Comparison of ENCODE assay signal across 8 cellular contexts in genomic region chr10:89283988-89284475, GRCh38. TPM values are rescaled to one million over a fixed set of nuclear protein-coding genes. Genes with fewer than 3 reads are reported as not detected.
A peak's percentile ranks its signal among the peaks of the same experiment; 100 is the strongest.
DNase-seq lines count a peak whose midpoint lies in the region; ATAC-seq and TF ChIP-seq lines count a peak whose summit lies in the region.

No MANE protein-coding gene starts in this region.

- H3K27me3 Mint-ChIP-seq in nephron (ENCODE audit: low read depth) (no peaks in the 10 kb centered on the region), natural killer cell (ENCODE audit: low read depth in 2 of 2) (peaks cover 20 to 23% of the 10 kb centered on the region in 2 donors)

- ATAC-seq in natural killer cell: no peak

- peaks cover 30 to 36% (median 33%) of the 10 kb centered on the region in 4 donors for H3K4me1 ChIP-seq in esophagus muscularis mucosa

- H3K36me3 ChIP-seq in esophagus muscularis mucosa: no peaks in the 10 kb centered on the region

- TF ChIP-seq POLR2A in esophagus muscularis mucosa (IDR thresholded peaks at IDR 0.05; ENCODE audit: low read depth): no peak

- intact Hi-C loops in esophagus muscularis mucosa (cut with DNase I) (no loop called here), natural killer cell (cut with micrococcal nuclease) (no loop called here)

- H3K4me3 Mint-ChIP-seq in nephron (peak overlapping the region; percentile 5 to 22 (median 15)), natural killer cell (no peak overlapping the region)

- peak overlapping the region; percentile 92 to 94 (median 94) for H3K27ac Mint-ChIP-seq in nephron
- H3K27ac Mint-ChIP-seq in natural killer cell: no peak overlapping the region

- no peak for TF ChIP-seq EP300 in esophagus muscularis mucosa (IDR thresholded peaks at IDR 0.05)

- no peaks in the 10 kb centered on the region for H3K27me3 ChIP-seq in esophagus muscularis mucosa

- H3K36me3 Mint-ChIP-seq in nephron (ENCODE audit: low read depth): no peaks in the 10 kb centered on the region
- H3K36me3 Mint-ChIP-seq in natural killer cell: no peaks in the 10 kb centered on the region

- H3K27ac ChIP-seq in esophagus muscularis mucosa (replicated peaks in 1 of 4): peak overlapping the region; percentile 79 to 86 (median 81)

- H3K4me1 Mint-ChIP-seq in nephron: peaks cover 35% of the 10 kb centered on the region
- no peaks in the 10 kb centered on the region for H3K4me1 Mint-ChIP-seq in natural killer cell

- no peak overlapping the region for H3K4me3 ChIP-seq in AG09309 (ENCODE audit: control insufficient read depth, low read depth, low read length)
- peak overlapping the region; percentile 27 to 42 (median 34) for H3K4me3 ChIP-seq in esophagus muscularis mucosa

- H3K9me3 Mint-ChIP-seq in nephron (no peaks in the 10 kb centered on the region), natural killer cell (no peaks in the 10 kb centered on the region)

- TF ChIP-seq CTCF in AG09309 (IDR thresholded peaks at IDR 0.05; ENCODE audit: control insufficient read depth, insufficient read depth, low read depth, low read length, missing control alignments) (no peak), esophagus muscularis mucosa (IDR thresholded peaks at IDR 0.05) (no peak), nephron (IDR thresholded peaks at IDR 0.05; ENCODE audit: unreplicated experiment in 3 of 3) (no peak), natural killer cell (IDR thresholded peaks at IDR 0.05) (no peak)

- DNase-seq in AG09309 (ENCODE audit: low read depth) (peak; percentile 83), NCI-H510A treated with DMSO at 0.1 percent for 48 hours (lab: John Stamatoyannopoulos, UW) (peak; percentile 65), esophagus muscularis mucosa (ENCODE audit: extremely low spot score) (no peak), DMS114 treated with DMSO at 0.1 percent for 48 hours (lab: John Stamatoyannopoulos, UW; ENCODE audit: unreplicated experiment) (no peak), natural killer cell (no peak), T-helper 2 cell (no peak), T1000 (lab: John Stamatoyannopoulos, UW) (no peak)

- H3K9me3 ChIP-seq in esophagus muscularis mucosa: no peaks in the 10 kb centered on the region

- WGBS in esophagus muscularis mucosa: 15% methylated on average over 4 of the region's 4 CpGs

RNA-seq across cellular contexts. Expression of gene IFIT2, which starts 17.8 kb away (rescaled TPM):
- total RNA-seq in esophagus muscularis mucosa (1 to 10 TPM; 2.2 to 5.0 (median 3.3) TPM), natural killer cell (100 to 1,000 TPM in 1 of 3 donors, 10 to 100 TPM in 2; 21.8 to 103 (median 34.9) TPM)

RNA-seq across cellular contexts. Expression of gene LIPA, which starts 32.5 kb away (rescaled TPM):
- total RNA-seq in esophagus muscularis mucosa (10 to 100 TPM; 18.3 to 28.3 (median 24.0) TPM), natural killer cell (10 to 100 TPM; 41.0 to 43.3 (median 41.1) TPM)

RNA-seq across cellular contexts. Expression of gene IFIT3, which starts 43.8 kb away (rescaled TPM):
- total RNA-seq in esophagus muscularis mucosa (1 to 10 TPM; 7.8 to 9.8 (median 8.8) TPM), natural killer cell (10 to 100 TPM; 12.0 to 31.7 (median 12.2) TPM)

Comparison
In these comparisons a context has a peak if more than half of its experiments do, and no peak if none do; other contexts are left out.
1. DNase-seq: peak in AG09309 (single experiment) and NCI-H510A treated with DMSO at 0.1 percent for 48 hours (single experiment); none in esophagus muscularis mucosa (single experiment), DMS114 treated with DMSO at 0.1 percent for 48 hours (single experiment), natural killer cell (single experiment), T-helper 2 cell (0 of 5) and T1000 (single experiment).
2. H3K27ac Mint-ChIP-seq: peak in nephron (3 of 3); none in natural killer cell (0 of 2).